In genomic region chr13:20375871-20376270, GRCh38 we compare ENCODE assay signal across 21 cellular contexts.
"Had no signal": no experiment of that assay in that cellular context is flagged by ENCODE, and none has a peak within 500 bp of the region (broad histone marks: within the 10 kb centered on the region; RNA-seq: fewer than 3 reads in every experiment).

No MANE protein-coding gene starts in this region.

- H3K9me3 ChIP-seq: colonic mucosa, esophagus squamous epithelium, gastrocnemius medialis, heart right ventricle, left lung, lower lobe of right lung, mucosa of descending colon had no signal

- H3K36me3 ChIP-seq: colonic mucosa, esophagus squamous epithelium, gastrocnemius medialis, heart right ventricle, left lung, lower lobe of right lung had no signal

- H3K27me3 ChIP-seq: colonic mucosa, gastrocnemius medialis had no signal

- H3K4me1 ChIP-seq: colonic mucosa, gastrocnemius medialis, heart right ventricle, left lung, lower lobe of right lung had no signal

- DNase-seq: colonic mucosa; cortex of kidney; effector CD8-positive, alpha-beta T cell; effector memory CD8-positive, alpha-beta T cell; erythroblast; esophagus squamous epithelium; foreskin fibroblast; foreskin melanocyte; gastrocnemius medialis; glutamatergic neuron; head of caudate nucleus; heart right ventricle; hippocampal formation; left cardiac atrium; left lung; left ventricle myocardium superior; lower lobe of right lung; mesenchymal stem cell; mucosa of descending colon had no signal

- ATAC-seq: effector memory CD8-positive, alpha-beta T cell; esophagus mucosa; gastrocnemius medialis; heart right ventricle; left cardiac atrium; left lung; left ventricle myocardium superior; lower lobe of right lung; mucosa of descending colon had no signal

- H3K27ac ChIP-seq: colonic mucosa, epithelial cell of prostate, esophagus squamous epithelium, gastrocnemius medialis, heart right ventricle, left lung, lower lobe of right lung had no signal

- H3K4me3 ChIP-seq: colonic mucosa, esophagus squamous epithelium, gastrocnemius medialis, heart right ventricle, left lung, lower lobe of right lung, mucosa of descending colon had no signal
